In the genomic region with DNA sequence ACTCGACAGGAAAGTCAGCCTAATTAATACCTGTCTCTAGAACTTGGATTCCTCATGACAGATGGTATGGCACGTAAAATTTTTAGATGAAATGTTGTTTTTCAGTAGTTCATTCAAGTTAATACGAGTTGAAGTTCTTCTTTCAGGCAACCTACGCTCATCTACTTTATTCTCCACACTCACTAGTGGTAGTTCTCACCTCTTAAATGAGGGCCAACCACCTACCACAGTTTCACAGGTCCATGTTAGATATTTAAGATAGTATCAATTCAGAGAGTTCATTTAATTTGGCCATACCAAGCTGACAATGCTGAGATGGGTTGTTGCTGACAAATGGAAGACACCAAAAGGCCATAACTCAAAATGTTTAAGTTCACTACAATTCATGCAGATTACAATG, we compare ENCODE assay signal across 20 cellular contexts. TPM values are rescaled to one million over a fixed set of nuclear protein-coding genes. Genes with fewer than 3 reads are reported as not detected.
A peak's percentile ranks its signal among the peaks of the same experiment; 100 is the strongest.
DNase-seq lines count a peak whose midpoint lies in the region; ATAC-seq and TF ChIP-seq lines count a peak whose summit lies in the region.
"Had no signal": no experiment of that assay in that cellular context is flagged by ENCODE, and none has a peak within 500 bp of the region (broad histone marks: within the 10 kb centered on the region; RNA-seq: fewer than 3 reads in every experiment).

No MANE protein-coding gene starts in this region.

- H3K9me2 ChIP-seq in SU-DHL-6 (replicated peaks; ENCODE audit: insufficient read depth, low read length) = no peaks in the 10 kb centered on the region

- ATAC-seq in natural killer cell = peak; percentile 51 to 77 (median 52)
- ATAC-seq in natural killer cell treated with Interleukin-12 subunit alpha and Interleukin-12 subunit beta and Interleukin-15 and Interleukin-18, amount 100 ng/mL, for 72 hours = no peak
- peak; percentile 39 for ATAC-seq in effector memory CD8-positive, alpha-beta T cell (replicated peaks)
- no peak for ATAC-seq in stimulated activated memory B cell treated with anti-CD40 and anti-IgM and Interleukin-4, amounts not matched to agents 10 μg/mL and 1 μg/mL and 100 μg/mL, for 72 hours
- no peak for ATAC-seq in activated T-cell treated with anti-CD3 and anti-CD28 coated beads, Interleukin-2, amount 50 U/mL, for 4 hours
- ATAC-seq: Panc1 had no signal

- no peaks in the 10 kb centered on the region for H4K20me1 ChIP-seq in SU-DHL-6 (ENCODE audit: low read depth, low read length)

- H3K4me2 ChIP-seq in SU-DHL-6 (ENCODE audit: low read depth, low read length, poor library complexity, severe bottlenecking) = no peak overlapping the region

- H3K27me3 ChIP-seq in SU-DHL-6 (ENCODE audit: low read length) = no peaks in the 10 kb centered on the region
- H3K27me3 ChIP-seq: BLaER1 treated with 17β-estradiol and CSF1 and Interleukin-3, amounts not matched to agents 10 nM and 100 nM; SJCRH30 had no signal

- H3K4me1 Mint-ChIP-seq in natural killer cell = peaks cover 43 to 51% of the 10 kb centered on the region in 2 donors
- peaks cover 29 to 35% of the 10 kb centered on the region in 2 donors for H3K4me1 Mint-ChIP-seq in natural killer cell treated with Interleukin-12 subunit alpha and Interleukin-12 subunit beta and Interleukin-15 and Interleukin-18, amount 100 ng/mL, for 72 hours (ENCODE audit: low read depth in 2 of 2)
- peaks cover 43 to 69% of the 10 kb centered on the region in 2 donors for H3K4me1 Mint-ChIP-seq in effector memory CD8-positive, alpha-beta T cell (ENCODE audit: low read depth in 2 of 2)
- peaks cover 57% of the 10 kb centered on the region for H3K4me1 Mint-ChIP-seq in stimulated activated memory B cell treated with anti-CD40 and anti-IgM and Interleukin-4, amounts not matched to agents 10 μg/mL and 1 μg/mL and 100 μg/mL, for 72 hours
- H3K4me1 Mint-ChIP-seq in activated T-cell treated with anti-CD3 and anti-CD28 coated beads, Interleukin-2, amount 50 U/mL, for 4 hours (ENCODE audit: low read depth) = peaks cover 64% of the 10 kb centered on the region

- H3K27ac ChIP-seq in SU-DHL-6 (ENCODE audit: low read depth, low read length) = peak overlapping the region; percentile 13; the same call in 1 of the 2 replicates
- H3K27ac ChIP-seq: SJCRH30 had no signal

- DNase-seq in natural killer cell = no peak
- DNase-seq in natural killer cell treated with Interleukin-12 subunit alpha and Interleukin-12 subunit beta and Interleukin-15 and Interleukin-18, amount 100 ng/mL, for 72 hours (ENCODE audit: low spot score) = no peak
- DNase-seq in effector memory CD8-positive, alpha-beta T cell = no peak
- DNase-seq in NCI-H226 = no peak
- no peak for DNase-seq in COLO668 (lab: John Stamatoyannopoulos, UW; ENCODE audit: unreplicated experiment)
- DNase-seq in activated T-cell treated with anti-CD3 and anti-CD28 coated beads, Interleukin-2, amount 50 U/mL, for 4 hours = no peak
- DNase-seq: DMS153, GDM1, HCEC 1CT, MM.1S, NCI-H1092 treated with DMSO at 0.1 percent for 48 hours, NCI-H146, NCI-H2081, NCI-H2171 treated with DMSO at 0.1 percent for 48 hours, NCI-H446 treated with DMSO at 0.1 percent for 48 hours, SJCRH30 had no signal

- H3K4me3 ChIP-seq in SU-DHL-6 (ENCODE audit: insufficient read depth, low read length, poor library complexity, severe bottlenecking) = no peak overlapping the region
- H3K4me3 ChIP-seq: BLaER1 treated with 17β-estradiol and CSF1 and Interleukin-3, amounts not matched to agents 10 nM and 100 nM; SJCRH30 had no signal

- peaks cover 24% of the 10 kb centered on the region; the same call in 1 of the 2 replicates for H3K36me3 ChIP-seq in SU-DHL-6 (ENCODE audit: low read length)

- intact Hi-C loops in natural killer cell (cut with micrococcal nuclease) = no loop called here

- H3K27me3 Mint-ChIP-seq in natural killer cell (ENCODE audit: low read depth in 2 of 2) = no peaks in the 10 kb centered on the region
- H3K27me3 Mint-ChIP-seq in natural killer cell treated with Interleukin-12 subunit alpha and Interleukin-12 subunit beta and Interleukin-15 and Interleukin-18, amount 100 ng/mL, for 72 hours = no peaks in the 10 kb centered on the region
- no peaks in the 10 kb centered on the region for H3K27me3 Mint-ChIP-seq in effector memory CD8-positive, alpha-beta T cell
- no peaks in the 10 kb centered on the region for H3K27me3 Mint-ChIP-seq in stimulated activated memory B cell treated with anti-CD40 and anti-IgM and Interleukin-4, amounts not matched to agents 10 μg/mL and 1 μg/mL and 100 μg/mL, for 72 hours
- no peaks in the 10 kb centered on the region for H3K27me3 Mint-ChIP-seq in activated T-cell treated with anti-CD3 and anti-CD28 coated beads, Interleukin-2, amount 50 U/mL, for 4 hours (ENCODE audit: low read depth)

- H2AFZ ChIP-seq in SU-DHL-6 (ENCODE audit: low read depth, low read length, severe bottlenecking) = no peak overlapping the region

- peaks cover 15% of the 10 kb centered on the region for H3F3A ChIP-seq in SU-DHL-6 (ENCODE audit: insufficient read depth)

- H3K9me3 ChIP-seq in SU-DHL-6 (ENCODE audit: insufficient read depth, low read length) = no peaks in the 10 kb centered on the region
- H3K9me3 ChIP-seq: BLaER1 treated with 17β-estradiol and CSF1 and Interleukin-3, amounts not matched to agents 10 nM and 100 nM; SJCRH30 had no signal

- H3K27ac Mint-ChIP-seq in natural killer cell = peak overlapping the region; percentile 37 to 53
- H3K27ac Mint-ChIP-seq in natural killer cell treated with Interleukin-12 subunit alpha and Interleukin-12 subunit beta and Interleukin-15 and Interleukin-18, amount 100 ng/mL, for 72 hours = peak overlapping the region in 1 of 2 donors; percentile 41
- peak overlapping the region; percentile 44 to 83 for H3K27ac Mint-ChIP-seq in effector memory CD8-positive, alpha-beta T cell
- peak overlapping the region; percentile 77 for H3K27ac Mint-ChIP-seq in stimulated activated memory B cell treated with anti-CD40 and anti-IgM and Interleukin-4, amounts not matched to agents 10 μg/mL and 1 μg/mL and 100 μg/mL, for 72 hours

- H3K4me3 Mint-ChIP-seq in natural killer cell = peak overlapping the region; percentile 30
- no peak overlapping the region for H3K4me3 Mint-ChIP-seq in natural killer cell treated with Interleukin-12 subunit alpha and Interleukin-12 subunit beta and Interleukin-15 and Interleukin-18, amount 100 ng/mL, for 72 hours
- peak overlapping the region in 1 of 2 donors; percentile 39 for H3K4me3 Mint-ChIP-seq in effector memory CD8-positive, alpha-beta T cell
- H3K4me3 Mint-ChIP-seq in stimulated activated memory B cell treated with anti-CD40 and anti-IgM and Interleukin-4, amounts not matched to agents 10 μg/mL and 1 μg/mL and 100 μg/mL, for 72 hours = no peak overlapping the region
- H3K4me3 Mint-ChIP-seq in activated T-cell treated with anti-CD3 and anti-CD28 coated beads, Interleukin-2, amount 50 U/mL, for 4 hours = no peak overlapping the region

- H3K36me3 Mint-ChIP-seq in natural killer cell = peaks cover 15% of the 10 kb centered on the region
- H3K36me3 Mint-ChIP-seq in natural killer cell treated with Interleukin-12 subunit alpha and Interleukin-12 subunit beta and Interleukin-15 and Interleukin-18, amount 100 ng/mL, for 72 hours = peaks cover 8% of the 10 kb centered on the region
- H3K36me3 Mint-ChIP-seq in effector memory CD8-positive, alpha-beta T cell (ENCODE audit: insufficient read depth) = peaks cover 15% of the 10 kb centered on the region
- H3K36me3 Mint-ChIP-seq in stimulated activated memory B cell treated with anti-CD40 and anti-IgM and Interleukin-4, amounts not matched to agents 10 μg/mL and 1 μg/mL and 100 μg/mL, for 72 hours = peaks cover 53% of the 10 kb centered on the region
- H3K36me3 Mint-ChIP-seq in activated T-cell treated with anti-CD3 and anti-CD28 coated beads, Interleukin-2, amount 50 U/mL, for 4 hours (ENCODE audit: insufficient read depth) = peaks cover 16% of the 10 kb centered on the region

- peaks cover 46% of the 10 kb centered on the region for H3K79me2 ChIP-seq in SU-DHL-6 (ENCODE audit: insufficient read depth, low read length)

- no peaks in the 10 kb centered on the region for H3K9me3 Mint-ChIP-seq in natural killer cell
- no peaks in the 10 kb centered on the region for H3K9me3 Mint-ChIP-seq in natural killer cell treated with Interleukin-12 subunit alpha and Interleukin-12 subunit beta and Interleukin-15 and Interleukin-18, amount 100 ng/mL, for 72 hours
- no peaks in the 10 kb centered on the region for H3K9me3 Mint-ChIP-seq in effector memory CD8-positive, alpha-beta T cell
- no peaks in the 10 kb centered on the region for H3K9me3 Mint-ChIP-seq in stimulated activated memory B cell treated with anti-CD40 and anti-IgM and Interleukin-4, amounts not matched to agents 10 μg/mL and 1 μg/mL and 100 μg/mL, for 72 hours
- H3K9me3 Mint-ChIP-seq in activated T-cell treated with anti-CD3 and anti-CD28 coated beads, Interleukin-2, amount 50 U/mL, for 4 hours = no peaks in the 10 kb centered on the region

- TF ChIP-seq CTCF in natural killer cell (IDR thresholded peaks at IDR 0.05) (no peak), SU-DHL-6 (IDR thresholded peaks at IDR 0.05; ENCODE audit: insufficient read depth, low read length, poor library complexity, severe bottlenecking) (no peak)

- H3K9ac ChIP-seq in SU-DHL-6 (ENCODE audit: low read length) = no peak overlapping the region
- H3K9ac ChIP-seq: BLaER1 treated with 17β-estradiol and CSF1 and Interleukin-3, amounts not matched to agents 10 nM and 100 nM had no signal

RNA-seq across cellular contexts. Expression of gene NIN, which starts 50.6 kb away (rescaled TPM):
- total RNA-seq in natural killer cell = 100 to 1,000 TPM in 2 of 3 donors, 10 to 100 TPM in 1; 90.8 to 127 (median 118) TPM
- total RNA-seq in natural killer cell treated with Interleukin-12 subunit alpha and Interleukin-12 subunit beta and Interleukin-15 and Interleukin-18, amount 100 ng/mL, for 72 hours = 10 to 100 TPM; 52.0 to 74.5 TPM
- 10 to 100 TPM; 43.9 to 50.2 (median 46.5) TPM for total RNA-seq in activated T-cell treated with anti-CD3 and anti-CD28 coated beads, Interleukin-2, amount 50 U/mL, for 4 hours

Comparison
In these comparisons a context has a peak if more than half of its experiments do, and no peak if none do; other contexts are left out.
1. ATAC-seq: peak in natural killer cell (3 of 3) and effector memory CD8-positive, alpha-beta T cell (single experiment); none in natural killer cell treated with Interleukin-12 subunit alpha and Interleukin-12 subunit beta and Interleukin-15 and Interleukin-18, amount 100 ng/mL, for 72 hours (0 of 2), stimulated activated memory B cell treated with anti-CD40 and anti-IgM and Interleukin-4, amounts not matched to agents 10 μg/mL and 1 μg/mL and 100 μg/mL, for 72 hours (single experiment) and activated T-cell treated with anti-CD3 and anti-CD28 coated beads, Interleukin-2, amount 50 U/mL, for 4 hours (0 of 2).